ENCODE assay signal across 17 cellular contexts in the genomic region with DNA sequence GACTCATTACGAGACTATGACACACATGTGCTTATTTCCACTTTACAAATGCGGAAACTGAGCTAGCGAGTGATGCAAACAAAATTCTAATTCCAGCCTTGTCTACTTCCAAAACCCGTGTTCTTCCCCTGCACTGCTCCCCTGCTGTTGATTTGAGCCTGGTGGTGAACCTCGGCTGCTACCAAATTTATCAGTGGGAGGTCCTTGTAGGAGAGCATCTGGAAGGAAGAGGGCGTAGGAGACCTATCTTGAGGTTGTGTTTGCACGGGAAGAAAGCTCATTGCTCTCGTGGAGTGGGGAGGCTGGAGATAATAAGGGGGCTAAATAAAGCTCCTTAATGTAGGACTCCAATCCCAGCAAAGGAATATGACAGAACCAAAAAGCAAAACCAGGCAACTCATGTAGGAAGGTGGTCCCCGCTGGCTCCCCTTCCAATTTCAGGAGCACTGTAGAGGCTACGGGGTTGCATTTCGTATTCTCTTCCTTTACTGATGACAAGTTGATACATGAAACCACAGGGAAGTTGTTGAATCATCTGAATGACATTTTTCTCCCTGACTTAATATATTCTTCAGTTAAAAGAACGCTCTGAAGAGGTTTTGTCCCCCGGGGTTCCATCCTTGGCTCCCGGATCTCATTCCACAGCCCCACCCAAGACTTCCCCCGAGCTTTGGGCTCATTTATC. TPM values are rescaled to one million over a fixed set of nuclear protein-coding genes. Genes with fewer than 3 reads are reported as not detected.
DNase-seq lines count a peak whose midpoint lies in the region; ATAC-seq and TF ChIP-seq lines count a peak whose summit lies in the region.
"Had no signal": no experiment of that assay in that cellular context is flagged by ENCODE, and none has a peak within 500 bp of the region (broad histone marks: within the 10 kb centered on the region; RNA-seq: fewer than 3 reads in every experiment).

No MANE protein-coding gene starts in this region.

- no peaks in the 10 kb centered on the region for H4K20me1 ChIP-seq in DND-41 (ENCODE audit: insufficient read depth, low read length)
- H4K20me1 ChIP-seq in PC-9 (ENCODE audit: insufficient read depth) = no peaks in the 10 kb centered on the region
- H4K20me1 ChIP-seq: BLaER1 treated with 17β-estradiol and CSF1 and Interleukin-3, amounts not matched to agents 10 nM and 100 nM had no signal

- H3K27me3 ChIP-seq in DND-41 (ENCODE audit: insufficient read depth, low read length, poor library complexity) (no peaks in the 10 kb centered on the region), RWPE2 (ENCODE audit: insufficient read depth, poor library complexity, severe bottlenecking) (no peaks in the 10 kb centered on the region), PC-9 (ENCODE audit: insufficient read depth, low read depth) (peaks cover 18% of the 10 kb centered on the region)
- H3K27me3 ChIP-seq: BLaER1 treated with 17β-estradiol and CSF1 and Interleukin-3, amounts not matched to agents 10 nM and 100 nM had no signal

- H3F3A ChIP-seq in PC-9 (ENCODE audit: insufficient read depth, low read depth) = no peaks in the 10 kb centered on the region

- POLR2A ChIA-PET in PC-9 (lab: Charles Lee; ENCODE audit: unreplicated experiment) = no interaction called here

- no peak overlapping the region for H2AFZ ChIP-seq in DND-41 (ENCODE audit: low read depth, low read length)
- no peak overlapping the region for H2AFZ ChIP-seq in PC-9

- ATAC-seq in DND-41 (ENCODE audit: insufficient read depth, low read depth) = peak; percentile 51
- ATAC-seq in RWPE2 (ENCODE audit: low read depth) = peak; percentile 91
- ATAC-seq: Right ventricle myocardium inferior, SK-N-SH treated with all-trans-retinoic acid at 6 μM for 48 hours had no signal

- H3K4me1 ChIP-seq in DND-41 (ENCODE audit: insufficient read depth, low read length) (peaks cover 48% of the 10 kb centered on the region), RWPE2 (ENCODE audit: insufficient read depth, poor library complexity, severe bottlenecking) (peaks cover 20% of the 10 kb centered on the region), PC-9 (replicated peaks; ENCODE audit: insufficient read depth) (no peaks in the 10 kb centered on the region)
- H3K4me1 ChIP-seq: BLaER1 treated with 17β-estradiol and CSF1 and Interleukin-3, amounts not matched to agents 10 nM and 100 nM had no signal

- no TSS peak for BruUV-seq in PC-9 (replicated peaks; lab: Mats Ljungman, UMichigan)

- TF ChIP-seq CTCF in DND-41 (IDR thresholded peaks at IDR 0.05; ENCODE audit: borderline replicate concordance, extremely low read depth, low read length, poor library complexity, severe bottlenecking) (peak; percentile 65), RWPE2 (IDR thresholded peaks at IDR 0.05; ENCODE audit: poor library complexity, severe bottlenecking) (peak; percentile 39), epithelial cell of esophagus (IDR thresholded peaks at IDR 0.05; ENCODE audit: insufficient read depth, low read depth, low read length, missing control alignments) (no peak), PC-9 (conservative IDR thresholded peaks at IDR 0.05) (no peak)

- H3K4me3 ChIP-seq in DND-41 (ENCODE audit: low read depth in 1 of 2, low read length in 2 of 2) (no peak overlapping the region), RWPE2 (ENCODE audit: severe bottlenecking) (no peak overlapping the region), epithelial cell of esophagus (ENCODE audit: low read length) (no peak overlapping the region), PC-9 (no peak overlapping the region)
- H3K4me3 ChIP-seq: BLaER1 treated with 17β-estradiol and CSF1 and Interleukin-3, amounts not matched to agents 10 nM and 100 nM had no signal

- no peaks in the 10 kb centered on the region for H3K9me2 ChIP-seq in PC-9 (ENCODE audit: insufficient read depth)

- H3K27ac ChIP-seq in DND-41 (ENCODE audit: low read length) (peak overlapping the region; percentile 87; the same call in 1 of the 2 replicates), RWPE2 (ENCODE audit: poor library complexity, severe bottlenecking) (peak overlapping the region; percentile 46), PC-9 (no peak overlapping the region)
- H3K27ac ChIP-seq: BLaER1 treated with 17β-estradiol and CSF1 and Interleukin-3, amounts not matched to agents 10 nM and 100 nM had no signal

- H3K4me2 ChIP-seq in DND-41 (ENCODE audit: insufficient read depth, low read length) (no peak overlapping the region), PC-9 (no peak overlapping the region)
- H3K4me2 ChIP-seq: BLaER1 treated with 17β-estradiol and CSF1 and Interleukin-3, amounts not matched to agents 10 nM and 100 nM had no signal

- H3K36me3 ChIP-seq in DND-41 (ENCODE audit: insufficient read depth, low read length) (no peaks in the 10 kb centered on the region), RWPE2 (ENCODE audit: low read depth) (no peaks in the 10 kb centered on the region), PC-9 (ENCODE audit: low read depth) (no peaks in the 10 kb centered on the region)
- H3K36me3 ChIP-seq: BLaER1 treated with 17β-estradiol and CSF1 and Interleukin-3, amounts not matched to agents 10 nM and 100 nM had no signal

- peak; percentile 46 for DNase-seq in DND-41
- DNase-seq in RWPE2 (ENCODE audit: low spot score) = no peak
- peak; percentile 37 for DNase-seq in epithelial cell of esophagus (ENCODE audit: low read depth)
- DNase-seq in islet precursor cell = peak; percentile 50
- no peak for DNase-seq in GM19238 (ENCODE audit: insufficient read length, low spot score)
- DNase-seq in KG1 (lab: John Stamatoyannopoulos, UW) = no peak
- DNase-seq in PC-9 = no peak
- no peak for DNase-seq in SHP77 treated with DMSO at 0.1 percent for 48 hours (lab: John Stamatoyannopoulos, UW)
- DNase-seq: HCEC 1CT, NCI-H1105, NCI-H1694 treated with DMSO at 0.1 percent for 48 hours, NCI-H69 had no signal

- H3K9ac ChIP-seq in DND-41 (ENCODE audit: low read depth, low read length) = no peak overlapping the region
- H3K9ac ChIP-seq: BLaER1 treated with 17β-estradiol and CSF1 and Interleukin-3, amounts not matched to agents 10 nM and 100 nM had no signal

- intact Hi-C loops in PC-9 (cut with micrococcal nuclease; ENCODE audit: unreplicated experiment) = no loop called here

- CTCF ChIA-PET in PC-9 (lab: Charles Lee) = no interaction called here

- H3K9me3 ChIP-seq in DND-41 (ENCODE audit: insufficient read depth, low read length, severe bottlenecking) (no peaks in the 10 kb centered on the region), RWPE2 (ENCODE audit: severe bottlenecking) (no peaks in the 10 kb centered on the region), PC-9 (ENCODE audit: insufficient read depth, low read depth) (no peaks in the 10 kb centered on the region)

- H3K79me2 ChIP-seq in DND-41 (ENCODE audit: insufficient read depth, low read length) (no peaks in the 10 kb centered on the region), PC-9 (ENCODE audit: low read depth) (no peaks in the 10 kb centered on the region)

RNA-seq across cellular contexts. Expression of gene FZD10, which starts 52.6 kb away (rescaled TPM):
- total RNA-seq in PC-9 (2021) = not detected in 2 replicates
- total RNA-seq: A172, HT1080, Right ventricle myocardium inferior had no signal

Comparison
In these comparisons a context has a peak if more than half of its experiments do, and no peak if none do; other contexts are left out.
1. DNase-seq: peak in DND-41 (single experiment), epithelial cell of esophagus (single experiment) and islet precursor cell (single experiment); none in RWPE2 (single experiment), GM19238 (single experiment), KG1 (single experiment), PC-9 (0 of 2) and SHP77 treated with DMSO at 0.1 percent for 48 hours (single experiment).
2. CTCF ChIP-seq: peak in DND-41 (single experiment) and RWPE2 (single experiment); none in epithelial cell of esophagus (single experiment) and PC-9 (single experiment).